In the genomic region with DNA sequence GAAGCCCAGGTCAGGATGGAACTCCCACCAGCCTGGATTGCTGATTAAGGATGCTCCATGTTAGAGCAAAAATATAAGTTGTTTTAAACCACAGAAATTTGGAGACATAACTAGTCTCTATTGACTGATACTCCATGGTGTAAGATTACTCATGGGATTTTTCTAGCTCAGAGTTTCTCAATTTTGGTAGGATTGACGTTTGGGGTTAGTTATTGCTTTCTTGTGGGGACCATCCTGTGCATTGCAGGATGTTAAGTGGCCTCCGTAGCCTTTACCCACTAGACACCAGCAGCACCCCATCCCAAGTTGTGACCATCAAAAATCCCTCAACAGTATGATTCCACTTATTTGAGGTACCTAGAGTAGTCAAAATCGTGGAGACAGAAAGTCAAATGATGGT, we compare ENCODE assay signal across 4 cellular contexts. TPM values are rescaled to one million over a fixed set of nuclear protein-coding genes. Genes with fewer than 3 reads are reported as not detected.
"Had no signal": no experiment of that assay in that cellular context is flagged by ENCODE, and none has a peak within 500 bp of the region (broad histone marks: within the 10 kb centered on the region; RNA-seq: fewer than 3 reads in every experiment).

No MANE protein-coding gene starts in this region.

RNA-seq across cellular contexts. Expression of a gene that starts 19.4 kb away (rescaled TPM):
- total RNA-seq: activated CD4-positive, alpha-beta memory T cell treated with anti-CD3 and anti-CD28 coated beads for 36 hours; activated CD4-positive, alpha-beta T cell treated with anti-CD3 and anti-CD28 coated beads, Interleukin-2, amount 10 ng/mL, durations not matched to agents 24 days and 14 days; activated CD8-positive, alpha-beta T cell treated with anti-CD3 and anti-CD28 coated beads for 36 hours; T-helper 17 cell had no signal
